In the genomic region with DNA sequence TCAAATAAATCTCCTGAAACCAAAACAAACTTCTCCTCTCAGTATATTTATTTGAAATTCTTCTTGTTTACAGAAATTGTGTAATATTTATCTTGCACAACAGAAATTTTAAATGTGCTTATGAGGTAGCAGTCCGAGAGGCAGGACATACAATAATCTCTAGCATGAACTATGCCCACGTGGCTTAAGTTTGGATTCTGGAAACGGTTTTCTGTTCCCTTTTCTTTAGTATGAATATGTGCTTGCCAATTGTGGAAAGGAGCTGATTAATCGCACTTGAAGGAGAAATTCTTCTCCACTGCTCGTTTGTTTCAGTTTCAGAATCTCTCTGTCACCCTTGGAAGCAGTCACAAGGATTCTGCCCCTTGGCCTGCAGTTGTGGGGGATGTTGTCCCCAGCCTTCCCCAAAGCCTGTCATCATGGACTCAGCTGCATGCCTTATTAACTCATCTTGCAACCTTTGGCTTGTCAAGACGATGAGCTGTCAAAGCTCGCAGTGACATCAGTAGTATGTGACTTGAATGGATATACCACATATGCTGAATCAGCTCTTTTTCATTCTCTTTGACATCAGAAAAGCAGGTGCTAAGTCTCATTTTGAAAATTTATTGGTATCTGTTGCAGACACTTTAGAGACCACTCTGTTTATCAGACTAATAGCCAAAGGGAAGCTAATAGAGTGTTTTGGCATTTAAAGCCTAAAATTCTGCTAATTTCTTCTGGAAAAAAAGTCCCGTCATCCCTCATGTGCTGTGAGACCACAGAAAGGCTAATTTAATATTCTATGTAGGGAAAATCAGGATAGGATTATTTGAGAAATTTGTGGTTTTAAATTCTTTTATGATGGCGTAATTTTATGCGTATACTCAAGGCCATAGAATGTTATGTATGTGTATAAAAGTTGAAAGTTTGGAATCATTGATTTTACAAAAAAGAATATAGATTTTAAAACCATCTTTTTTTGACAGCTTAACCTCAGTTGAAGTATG, we compare ENCODE assay signal across 8 cellular contexts.
DNase-seq lines count a peak whose midpoint lies in the region; FAIRE-seq and TF ChIP-seq lines count a peak whose summit lies in the region.

No MANE protein-coding gene starts in this region.

- 35 to 50% methylated on average over 10 of the region's 10 CpGs for WGBS in esophagus squamous epithelium, 2 donors

- H3K27me3 ChIP-seq in esophagus squamous epithelium (no peaks in the 10 kb centered on the region), colonic mucosa (no peaks in the 10 kb centered on the region)

- H3K9me3 Mint-ChIP-seq in T-helper 2 cell treated with Interferon-gamma antibody and Interleukin-4, amounts not matched to agents 5 μg/mL and 100 μg/mL, for 36 hours: no peaks in the 10 kb centered on the region

- no peak for TF ChIP-seq POLR2A in esophagus squamous epithelium (IDR thresholded peaks at IDR 0.05)

- intact Hi-C loops in esophagus squamous epithelium (cut with DNase I): no loop called here
- intact Hi-C loops in colonic mucosa (cut with DNase I): no loop called here

- no peak overlapping the region for H3K4me3 Mint-ChIP-seq in T-helper 2 cell treated with Interferon-gamma antibody and Interleukin-4, amounts not matched to agents 5 μg/mL and 100 μg/mL, for 36 hours

- H3K9me3 ChIP-seq in esophagus squamous epithelium (no peaks in the 10 kb centered on the region), colonic mucosa (no peaks in the 10 kb centered on the region)

- H3K4me3 ChIP-seq in esophagus squamous epithelium (peak overlapping the region; percentile 7 to 40 (median 18)), colonic mucosa (no peak overlapping the region)

- FAIRE-seq in RCC 7860 (lab: Jason Lieb, UNC): no peak

- H3K27ac ChIP-seq in esophagus squamous epithelium (peak overlapping the region in 3 of 4 donors; percentile 25 to 57 (median 40)), colonic mucosa (no peak overlapping the region)

- TF ChIP-seq CTCF in esophagus squamous epithelium (IDR thresholded peaks at IDR 0.05) (no peak), colonic mucosa (IDR thresholded peaks at IDR 0.05) (no peak)

- no peak overlapping the region for H3K27ac Mint-ChIP-seq in T-helper 2 cell treated with Interferon-gamma antibody and Interleukin-4, amounts not matched to agents 5 μg/mL and 100 μg/mL, for 36 hours

- peaks cover 0 to 31% (median 3%) of the 10 kb centered on the region in 3 donors for H3K4me1 ChIP-seq in esophagus squamous epithelium
- H3K4me1 ChIP-seq in colonic mucosa: no peaks in the 10 kb centered on the region

- H3K36me3 ChIP-seq in esophagus squamous epithelium (no peaks in the 10 kb centered on the region), colonic mucosa (no peaks in the 10 kb centered on the region)

- no peak overlapping the region for H3K9ac ChIP-seq in colonic mucosa (ENCODE audit: low read depth in 2 of 2, low read length in 2 of 2)

- no peaks in the 10 kb centered on the region for H3K27me3 Mint-ChIP-seq in T-helper 2 cell treated with Interferon-gamma antibody and Interleukin-4, amounts not matched to agents 5 μg/mL and 100 μg/mL, for 36 hours (ENCODE audit: low read depth)

- peaks cover 18% of the 10 kb centered on the region for H3K4me1 Mint-ChIP-seq in T-helper 2 cell treated with Interferon-gamma antibody and Interleukin-4, amounts not matched to agents 5 μg/mL and 100 μg/mL, for 36 hours (ENCODE audit: low read depth)

- DNase-seq in activated CD8-positive, alpha-beta memory T cell treated with anti-CD3 and anti-CD28 coated beads, Interleukin-2, amount 50 U/mL, for 24 hours (ENCODE audit: extremely low read depth): peak; percentile 23
- DNase-seq in activated CD8-positive, alpha-beta memory T cell treated with anti-CD3 and anti-CD28 coated beads, Interleukin-2, amount 50 U/mL, for 48 hours: no peak
- DNase-seq in RCC 7860 (ENCODE audit: low spot score) (peak; percentile 71), esophagus squamous epithelium (lab: John Stamatoyannopoulos, UW) (no peak), putamen (ENCODE audit: low spot score) (peak; percentile 12), NCI-H2081 (lab: John Stamatoyannopoulos, UW) (no peak), colonic mucosa (no peak)
- DNase-seq in T-helper 2 cell treated with Interferon-gamma antibody and Interleukin-4, amounts not matched to agents 5 μg/mL and 100 μg/mL, for 36 hours (ENCODE audit: low spot score): no peak

- no peaks in the 10 kb centered on the region for H3K36me3 Mint-ChIP-seq in T-helper 2 cell treated with Interferon-gamma antibody and Interleukin-4, amounts not matched to agents 5 μg/mL and 100 μg/mL, for 36 hours (ENCODE audit: low read depth)

Comparison
In these comparisons a context has a peak if more than half of its experiments do, and no peak if none do; other contexts are left out.
1. DNase-seq: peak in activated CD8-positive, alpha-beta memory T cell treated with anti-CD3 and anti-CD28 coated beads, Interleukin-2, amount 50 U/mL, for 24 hours (single experiment), RCC 7860 (single experiment) and putamen (single experiment); none in activated CD8-positive, alpha-beta memory T cell treated with anti-CD3 and anti-CD28 coated beads, Interleukin-2, amount 50 U/mL, for 48 hours (single experiment), esophagus squamous epithelium (single experiment), NCI-H2081 (0 of 2), T-helper 2 cell treated with Interferon-gamma antibody and Interleukin-4, amounts not matched to agents 5 μg/mL and 100 μg/mL, for 36 hours (single experiment) and colonic mucosa (single experiment).